26 cellular contexts compared by ENCODE assay signal in genomic region chr3:14627815-14628214, GRCh38. TPM values are rescaled to one million over a fixed set of nuclear protein-coding genes. Genes with fewer than 3 reads are reported as not detected.
"Had no signal": no experiment of that assay in that cellular context is flagged by ENCODE, and none has a peak within 500 bp of the region (broad histone marks: within the 10 kb centered on the region; RNA-seq: fewer than 3 reads in every experiment).

No MANE protein-coding gene starts in this region.

- H3K9me3 ChIP-seq: adrenal gland, colonic mucosa had no signal

- H3K4me1 Mint-ChIP-seq: activated naive CD8-positive, alpha-beta T cell treated with anti-CD3 and anti-CD28 coated beads, Interleukin-2, amount 10 ng/mL, durations not matched to agents 7 days and 5 days had no signal

- H3K27ac Mint-ChIP-seq: activated CD8-positive, alpha-beta T cell treated with anti-CD3 and anti-CD28 coated beads for 36 hours; activated naive CD8-positive, alpha-beta T cell treated with anti-CD3 and anti-CD28 coated beads, Interleukin-2, amount 10 ng/mL, durations not matched to agents 7 days and 5 days; activated T-cell treated with anti-CD3 and anti-CD28 coated beads, Interleukin-2, amount 50 U/mL, for 72 hours; activated T-helper 2 cell treated with anti-CD3 and anti-CD28 coated beads, Interferon-gamma antibody, Interleukin-2, Interleukin-4, amounts not matched to agents 10 μg/mL and 5 μg/mL and 100 μg/mL, durations not matched to agents 14 hours and 24 hours and 36 hours had no signal

- ATAC-seq: activated CD4-positive, CD25-positive, alpha-beta regulatory T cell treated with anti-CD3 and anti-CD28 coated beads, Interleukin-2, amount 50 U/mL, for 24 hours; activated CD8-positive, alpha-beta T cell treated with anti-CD3 and anti-CD28 coated beads for 36 hours; activated T-cell treated with anti-CD3 and anti-CD28 coated beads, Interleukin-2, amount 50 U/mL, for 72 hours had no signal

- H3K4me3 ChIP-seq: adrenal gland, breast epithelium, colonic mucosa, SK-N-MC had no signal

- H3K27ac ChIP-seq: adrenal gland, breast epithelium, colonic mucosa, SK-N-MC, WERI-Rb-1 had no signal

- H3K27me3 ChIP-seq: adrenal gland, colonic mucosa had no signal

- H3K4me3 Mint-ChIP-seq: activated CD8-positive, alpha-beta T cell treated with anti-CD3 and anti-CD28 coated beads for 36 hours; activated naive CD8-positive, alpha-beta T cell treated with anti-CD3 and anti-CD28 coated beads, Interleukin-2, amount 10 ng/mL, durations not matched to agents 7 days and 5 days; activated T-cell treated with anti-CD3 and anti-CD28 coated beads, Interleukin-2, amount 50 U/mL, for 72 hours had no signal

- H3K27me3 Mint-ChIP-seq: activated CD8-positive, alpha-beta T cell treated with anti-CD3 and anti-CD28 coated beads for 36 hours had no signal

- H3K4me1 ChIP-seq: adrenal gland, colonic mucosa had no signal

- H3K36me3 Mint-ChIP-seq: activated naive CD8-positive, alpha-beta T cell treated with anti-CD3 and anti-CD28 coated beads, Interleukin-2, amount 10 ng/mL, durations not matched to agents 7 days and 5 days had no signal

- DNase-seq: activated CD4-positive, alpha-beta T cell treated with anti-CD3 and anti-CD28 coated beads for 4 hours; activated CD8-positive, alpha-beta memory T cell treated with anti-CD3 and anti-CD28 coated beads, Interleukin-2, amount 50 U/mL, for 4 hours; activated CD8-positive, alpha-beta T cell treated with anti-CD3 and anti-CD28 coated beads for 36 hours; activated gamma-delta T cell treated with Interleukin-2 at 50 U/mL for 16 hours; activated naive CD4-positive, alpha-beta T cell treated with anti-CD3 and anti-CD28 coated beads, Interleukin-2, amount 50 U/mL, for 16 hours; activated naive CD8-positive, alpha-beta T cell treated with anti-CD3 and anti-CD28 coated beads, Interleukin-2, amount 10 ng/mL, durations not matched to agents 7 days and 5 days; activated T-cell treated with anti-CD3 and anti-CD28 coated beads, Interleukin-2, amount 50 U/mL, for 72 hours; adrenal gland; anterior cingulate cortex; colonic mucosa; NCI-H1092; NCI-H1417; NCI-H1930; NCI-H2171; NCI-H2227 treated with DMSO at 0.1 percent for 48 hours; NCI-H446 treated with DMSO at 0.1 percent for 48 hours; NCI-H526; PC-3; SHP77; T-helper 1 cell had no signal

- H3K9me3 Mint-ChIP-seq: activated CD8-positive, alpha-beta T cell treated with anti-CD3 and anti-CD28 coated beads for 36 hours; activated naive CD8-positive, alpha-beta T cell treated with anti-CD3 and anti-CD28 coated beads, Interleukin-2, amount 10 ng/mL, durations not matched to agents 7 days and 5 days; activated T-cell treated with anti-CD3 and anti-CD28 coated beads, Interleukin-2, amount 50 U/mL, for 72 hours; activated T-helper 2 cell treated with anti-CD3 and anti-CD28 coated beads, Interferon-gamma antibody, Interleukin-2, Interleukin-4, amounts not matched to agents 10 μg/mL and 5 μg/mL and 100 μg/mL, durations not matched to agents 14 hours and 24 hours and 36 hours had no signal

- H3K36me3 ChIP-seq: adrenal gland, breast epithelium, colonic mucosa, WERI-Rb-1 had no signal

RNA-seq across cellular contexts. Expression of gene C3orf20, which starts 47.1 kb away (rescaled TPM):
- total RNA-seq: MCF 10A, PC-3 had no signal
